9 cellular contexts compared by ENCODE assay signal in the genomic region with DNA sequence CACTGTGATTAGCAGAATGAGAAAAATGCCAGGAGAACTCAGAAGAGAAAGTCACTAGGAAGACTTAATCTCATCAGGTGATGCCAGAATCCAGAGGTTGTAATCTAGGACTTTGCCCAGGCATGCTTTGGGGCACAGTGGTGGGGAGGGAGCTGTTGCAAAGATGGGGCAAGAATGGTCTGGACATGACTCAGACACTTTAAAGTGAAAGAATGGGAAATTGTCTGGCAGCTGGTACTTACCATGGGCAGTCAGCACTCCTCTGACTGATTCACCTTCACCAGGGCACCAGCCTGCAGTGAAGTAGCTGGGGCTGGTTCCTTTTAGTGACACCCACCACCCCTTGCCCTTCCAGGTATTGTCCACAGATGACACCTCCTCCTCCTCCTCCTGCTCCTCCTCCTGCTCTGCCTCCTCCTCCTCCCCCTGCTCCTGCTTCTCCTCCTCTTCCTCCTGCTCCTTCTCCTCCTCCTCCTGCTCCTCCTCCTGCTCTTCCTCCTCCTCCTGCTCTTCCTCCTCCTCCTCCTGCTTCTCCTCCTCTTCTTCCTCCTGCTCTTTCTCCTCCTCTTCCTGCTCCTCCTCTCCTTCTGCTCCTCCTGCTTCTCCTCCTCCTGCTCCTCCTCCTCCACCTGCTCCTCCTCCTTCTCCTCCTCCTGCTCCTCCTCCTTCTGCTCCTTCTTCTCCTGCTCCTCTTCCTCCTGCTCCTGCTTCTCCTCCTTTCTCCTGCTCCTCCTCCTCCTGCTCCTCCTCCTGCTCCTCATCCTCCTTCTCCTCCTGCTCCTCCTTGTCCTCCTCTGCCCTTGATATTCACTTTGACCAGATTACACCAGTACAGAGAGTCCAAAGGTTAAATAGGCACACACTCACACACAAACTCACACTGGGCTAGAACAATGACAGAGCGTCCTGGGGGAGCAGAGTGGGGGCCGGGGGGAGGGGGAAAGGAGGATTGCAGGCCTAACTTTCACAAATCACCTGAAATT. TPM values are rescaled to one million over a fixed set of nuclear protein-coding genes. Genes with fewer than 3 reads are reported as not detected.
DNase-seq lines count a peak whose midpoint lies in the region; ATAC-seq and TF ChIP-seq lines count a peak whose summit lies in the region.
"Had no signal": no experiment of that assay in that cellular context is flagged by ENCODE, and none has a peak within 500 bp of the region (broad histone marks: within the 10 kb centered on the region; RNA-seq: fewer than 3 reads in every experiment).

Gene CHD9NB, minus strand, starts transcription at position 379 of the 983 bp plus-strand sequence. CDS start 8,739 bp downstream, outside the sequence.

- H3K4me1 Mint-ChIP-seq in activated naive CD4-positive, alpha-beta T cell treated with anti-CD3 and anti-CD28 coated beads for 36 hours (ENCODE audit: low read depth), result peaks cover 18% of the 10 kb centered on the region

- peak within 1 kb of the TSS in 2 of 3 donors; percentile 47 to 64 for H3K27ac ChIP-seq in right lobe of liver

- peaks cover 3% of the 10 kb centered on the region for H3K27me3 Mint-ChIP-seq in activated naive CD4-positive, alpha-beta T cell treated with anti-CD3 and anti-CD28 coated beads for 36 hours (ENCODE audit: low read depth)
- H3K27me3 Mint-ChIP-seq: central memory CD8-positive, alpha-beta T cell had no signal

- CTCF ChIA-PET in activated naive CD4-positive, alpha-beta T cell treated with anti-CD3 and anti-CD28 coated beads for 36 hours (lab: Charles Lee), result interaction anchor here (1.3 to 1.9 kb wide), 2 partner anchors 105 to 231 kb away, joined by 4 to 6 read pairs; no protein-coding TSS in a partner anchor

- H3K27me3 ChIP-seq in MG63 (no peaks in the 10 kb centered on the region), right lobe of liver (no peaks in the 10 kb centered on the region)

- no peaks in the 10 kb centered on the region for H3K36me3 Mint-ChIP-seq in activated naive CD4-positive, alpha-beta T cell treated with anti-CD3 and anti-CD28 coated beads for 36 hours (ENCODE audit: low read depth)

- H3K9me3 ChIP-seq in MG63, result no peaks in the 10 kb centered on the region
- H3K9me3 ChIP-seq in right lobe of liver, result no peaks in the 10 kb centered on the region

- H3K27ac Mint-ChIP-seq in activated naive CD4-positive, alpha-beta T cell treated with anti-CD3 and anti-CD28 coated beads for 36 hours, result peak within 1 kb of the TSS; percentile 79

- TF ChIP-seq CTCF in right lobe of liver (IDR thresholded peaks at IDR 0.05), result no peak

- peak within 1 kb of the TSS; percentile 54 for H3K4me3 Mint-ChIP-seq in activated naive CD4-positive, alpha-beta T cell treated with anti-CD3 and anti-CD28 coated beads for 36 hours

- H3K36me3 ChIP-seq in MG63 (peaks cover 3% of the 10 kb centered on the region; the same call in 1 of the 2 replicates), right lobe of liver (no peaks in the 10 kb centered on the region)

- peak within 1 kb of the TSS; percentile 5 for H3K4me3 ChIP-seq in MG63
- H3K4me3 ChIP-seq in right lobe of liver, result no peak within 1 kb of the TSS

- no peaks in the 10 kb centered on the region for H3K9me3 Mint-ChIP-seq in activated naive CD4-positive, alpha-beta T cell treated with anti-CD3 and anti-CD28 coated beads for 36 hours
- H3K9me3 Mint-ChIP-seq: central memory CD8-positive, alpha-beta T cell had no signal

- TF ChIP-seq POLR2A in right lobe of liver (IDR thresholded peaks at IDR 0.05), result no peak

- DNase-seq in activated naive CD4-positive, alpha-beta T cell treated with anti-CD3 and anti-CD28 coated beads for 36 hours, result peak; percentile 50
- DNase-seq in activated naive CD4-positive, alpha-beta T cell (lab: John Stamatoyannopoulos, UW), result no peak
- DNase-seq in MG63, result peak; percentile 93
- DNase-seq in astrocyte of the hippocampus (ENCODE audit: low read depth, low spot score), result peak; percentile 88
- peak; percentile 52 to 85 (median 73) for DNase-seq in right lobe of liver
- no peak for DNase-seq in occipital lobe (lab: John Stamatoyannopoulos, UW)
- no peak for DNase-seq in NCI-H82 (lab: John Stamatoyannopoulos, UW)

- intact Hi-C loops in activated naive CD4-positive, alpha-beta T cell treated with anti-CD3 and anti-CD28 coated beads for 36 hours (cut with micrococcal nuclease), result loop anchor here (5.0 to 10.0 kb wide), 2 partner anchors 319 to 382 kb away; partner anchors contain the start of gene RBL2
- intact Hi-C loops in right lobe of liver (cut with DNase I), result no loop called here

- WGBS in right lobe of liver (ENCODE audit: insufficient coverage, low coverage, low lambda C conversion rate, missing lambda C conversion rate), result 7% methylated on average over 2 of the region's 2 CpGs

- ATAC-seq in right lobe of liver (peak; percentile 35 to 58 (median 44)), GM21515 (IDR thresholded peaks at IDR 0.05; ENCODE audit: unreplicated experiment) (no peak)

- peaks cover 0 to 49% (median 12%) of the 10 kb centered on the region in 4 donors for H3K4me1 ChIP-seq in right lobe of liver

RNA-seq across cellular contexts. Expression of gene CHD9NB, which starts in this region (rescaled TPM):
- total RNA-seq in activated naive CD4-positive, alpha-beta T cell treated with anti-CD3 and anti-CD28 coated beads for 36 hours, result under 1 TPM; 0.17 to 0.19 TPM
- total RNA-seq in MG63 (2014; rRNA removed; shearing (Covaris generic); ENCODE audit: low replicate concordance), result 0.27 and 2.6 TPM in 2 replicates
- total RNA-seq in right lobe of liver (under 1 TPM in 4 of 6 experiments, not detected in 2; 0.25 to 0.59 (median 0.39) TPM), occipital lobe (0.78 TPM)

Comparison
In these comparisons a context has a peak if more than half of its experiments do, and no peak if none do; other contexts are left out.
1. Peak in DNase-seq in activated naive CD4-positive, alpha-beta T cell treated with anti-CD3 and anti-CD28 coated beads for 36 hours; RNA of the gene not detected or under 1 TPM.
2. Peak in DNase-seq, ATAC-seq and H3K27ac ChIP-seq in right lobe of liver; RNA of the gene not detected or under 1 TPM.
3. DNase-seq: peak in MG63 (single experiment) and astrocyte of the hippocampus (single experiment); none in activated naive CD4-positive, alpha-beta T cell (0 of 4), occipital lobe (single experiment) and NCI-H82 (single experiment).